16 cellular contexts compared by ENCODE assay signal in the genomic region with DNA sequence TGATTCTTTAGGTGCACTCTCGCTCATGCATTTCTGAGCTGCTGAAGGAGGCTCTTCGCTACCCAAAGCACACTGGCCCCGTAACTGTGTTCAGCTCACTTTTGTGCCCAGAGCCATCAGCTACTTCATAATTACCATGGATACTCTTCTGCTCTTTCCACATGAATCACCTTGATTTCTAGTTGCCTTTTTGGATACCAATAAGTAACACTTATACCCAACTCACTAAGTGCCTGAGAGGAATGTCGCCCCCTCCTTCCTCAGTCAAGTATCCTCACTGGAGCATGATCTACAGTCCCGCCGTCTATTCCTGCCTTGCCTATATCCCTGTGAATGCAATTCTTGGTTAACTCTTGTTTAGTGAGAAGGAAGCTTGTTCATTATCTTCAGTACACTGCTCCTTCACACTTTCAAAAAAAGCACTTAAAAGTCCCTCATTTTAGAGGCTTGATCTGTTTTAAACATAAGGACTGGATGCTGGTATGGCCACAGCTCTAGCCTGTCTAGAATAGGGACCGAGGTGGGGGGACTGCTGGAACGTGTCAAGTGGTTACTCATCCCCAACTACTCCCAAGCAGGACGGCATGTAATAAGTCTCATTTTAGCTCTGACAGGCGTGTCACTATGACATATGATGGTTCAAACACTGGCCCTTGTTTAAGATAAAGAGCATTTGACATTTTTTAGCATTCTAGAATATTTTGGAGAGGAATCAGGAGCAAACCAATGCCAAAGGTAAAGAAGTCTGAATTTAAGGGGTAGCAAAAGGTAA.
"Had no signal": no experiment of that assay in that cellular context is flagged by ENCODE, and none has a peak within 500 bp of the region (broad histone marks: within the 10 kb centered on the region; RNA-seq: fewer than 3 reads in every experiment).

No MANE protein-coding gene starts in this region.

- DNase-seq: activated CD4-positive, alpha-beta T cell treated with anti-CD3 and anti-CD28 coated beads for 4 hours; activated CD8-positive, alpha-beta T cell treated with anti-CD3 and anti-CD28 coated beads, Interleukin-2, amount 10 ng/mL, durations not matched to agents 7 days and 5 days; activated naive CD4-positive, alpha-beta T cell treated with Interleukin-2 at 50 U/mL for 16 hours; caudate nucleus; colonic mucosa; left colon; pancreas; retina; spleen; stimulated activated CD4-positive, alpha-beta T cell treated with anti-CD3 and anti-CD28 coated beads, Interleukin-1b, Interleukin-23, amount 100 ng/mL, for 48 hours; stimulated activated naive B cell treated with anti-CD40 and anti-IgM and Interleukin-4, amounts not matched to agents 10 μg/mL and 1 μg/mL and 100 μg/mL, for 72 hours; substantia nigra; T-cell; WERI-Rb-1 had no signal

- H3K27ac ChIP-seq: colonic mucosa, pancreas, SK-N-MC, spleen, WERI-Rb-1 had no signal

- H3K27me3 ChIP-seq: colonic mucosa, pancreas, spleen had no signal

- H3K9me3 ChIP-seq: colonic mucosa, pancreas had no signal

- H3K36me3 ChIP-seq: colonic mucosa, pancreas, spleen, WERI-Rb-1 had no signal

- H3K27ac Mint-ChIP-seq: activated CD8-positive, alpha-beta T cell treated with anti-CD3 and anti-CD28 coated beads, Interleukin-2, amount 10 ng/mL, durations not matched to agents 7 days and 5 days; activated T-helper 1 cell treated with anti-CD3 and anti-CD28 coated beads, Interleukin-12 subunit alpha, Interleukin-12 subunit beta, Interleukin-2, Interleukin-4 antibody, amounts not matched to agents 30 ng/mL and 10 ng/mL and 1 ng/mL, durations not matched to agents 14 hours and 24 hours and 36 hours; stimulated activated naive B cell treated with anti-CD40 and anti-IgM and Interleukin-4, amounts not matched to agents 10 μg/mL and 1 μg/mL and 100 μg/mL, for 72 hours; T-cell had no signal

- H3K4me1 ChIP-seq: pancreas, spleen had no signal

- H3K4me3 ChIP-seq: colonic mucosa, pancreas, SK-N-MC, spleen had no signal

- ATAC-seq: activated CD8-positive, alpha-beta T cell treated with anti-CD3 and anti-CD28 coated beads, Interleukin-2, amount 10 ng/mL, durations not matched to agents 7 days and 5 days; left colon; pancreas; stimulated activated naive B cell treated with anti-CD40 and anti-IgM and Interleukin-4, amounts not matched to agents 10 μg/mL and 1 μg/mL and 100 μg/mL, for 72 hours; T-cell had no signal

- H3K4me1 Mint-ChIP-seq: stimulated activated naive B cell treated with anti-CD40 and anti-IgM and Interleukin-4, amounts not matched to agents 10 μg/mL and 1 μg/mL and 100 μg/mL, for 72 hours had no signal

- H3K9me3 Mint-ChIP-seq: T-cell had no signal

- H3K27me3 Mint-ChIP-seq: stimulated activated naive B cell treated with anti-CD40 and anti-IgM and Interleukin-4, amounts not matched to agents 10 μg/mL and 1 μg/mL and 100 μg/mL, for 72 hours; T-cell had no signal

- H3K4me3 Mint-ChIP-seq: activated CD8-positive, alpha-beta T cell treated with anti-CD3 and anti-CD28 coated beads, Interleukin-2, amount 10 ng/mL, durations not matched to agents 7 days and 5 days; activated T-helper 1 cell treated with anti-CD3 and anti-CD28 coated beads, Interleukin-12 subunit alpha, Interleukin-12 subunit beta, Interleukin-2, Interleukin-4 antibody, amounts not matched to agents 30 ng/mL and 10 ng/mL and 1 ng/mL, durations not matched to agents 14 hours and 24 hours and 36 hours; stimulated activated naive B cell treated with anti-CD40 and anti-IgM and Interleukin-4, amounts not matched to agents 10 μg/mL and 1 μg/mL and 100 μg/mL, for 72 hours; T-cell had no signal
